ENCODE assay signal across 28 cellular contexts in the genomic region with DNA sequence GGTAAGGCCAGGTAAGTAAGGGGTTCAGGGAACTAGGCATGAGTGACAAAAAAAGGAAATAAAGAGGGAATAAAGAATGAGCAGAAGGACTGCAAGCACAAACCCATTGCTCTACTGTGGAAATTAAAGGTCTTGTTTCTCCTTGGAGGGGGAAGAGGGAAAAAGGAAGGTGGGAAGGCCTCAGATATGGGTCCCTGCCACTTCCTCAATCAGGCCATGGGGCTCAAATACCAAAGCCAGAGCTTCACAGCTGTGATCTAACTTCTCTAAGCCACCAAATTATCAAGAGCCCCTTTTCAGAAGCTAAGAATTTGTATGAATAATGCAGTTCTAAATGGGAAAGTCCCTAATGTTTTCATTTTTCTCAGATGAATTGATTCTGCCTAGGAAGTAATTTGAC.
"Had no signal": no experiment of that assay in that cellular context is flagged by ENCODE, and none has a peak within 500 bp of the region (broad histone marks: within the 10 kb centered on the region; RNA-seq: fewer than 3 reads in every experiment).

No MANE protein-coding gene starts in this region.

- H3K27ac ChIP-seq: body of pancreas, cardiac muscle cell, colonic mucosa, gastroesophageal sphincter, hepatocyte, neutrophil, ovary, prostate gland, sigmoid colon, thoracic aorta, uterus had no signal

- H3K4me2 ChIP-seq: hepatocyte had no signal

- H3K9me3 ChIP-seq: body of pancreas, colonic mucosa, gastroesophageal sphincter, neutrophil, ovary, prostate gland, sigmoid colon, thoracic aorta, uterus had no signal

- H3K4me1 ChIP-seq: colonic mucosa, prostate gland, uterus had no signal

- ATAC-seq: activated CD4-positive, alpha-beta T cell treated with anti-CD3 and anti-CD28 coated beads for 36 hours; body of pancreas; effector memory CD8-positive, alpha-beta T cell; gastroesophageal sphincter; left colon; stimulated activated effector memory CD8-positive, alpha-beta T cell treated with anti-CD3 and anti-CD28 coated beads, Interleukin-12 subunit alpha, Interleukin-12 subunit beta, amount 100 ng/mL, for 72 hours; T-cell; WTC11 had no signal

- H3K27me3 ChIP-seq: body of pancreas, cardiac muscle cell, colonic mucosa, gastroesophageal sphincter, hepatocyte, neutrophil, ovary, sigmoid colon, uterus had no signal

- H3K4me3 ChIP-seq: body of pancreas, cardiac muscle cell, colonic mucosa, gastroesophageal sphincter, hepatocyte, ovary, prostate gland, sigmoid colon, thoracic aorta, uterus had no signal

- DNase-seq: activated CD4-positive, alpha-beta T cell treated with anti-CD3 and anti-CD28 coated beads for 36 hours; activated CD4-positive, alpha-beta T cell treated with anti-CD3 and anti-CD28 coated beads, Interleukin-2, amount 50 U/mL, for 4 hours; activated effector memory CD4-positive, alpha-beta T cell treated with anti-CD3 and anti-CD28 coated beads, Interleukin-2, amount 50 U/mL, for 16 hours; activated naive CD4-positive, alpha-beta T cell treated with anti-CD3 and anti-CD28 coated beads, Interleukin-2, amount 10 ng/mL, durations not matched to agents 7 days and 5 days; activated T-cell treated with anti-CD3 and anti-CD28 coated beads, Interleukin-2, amount 50 U/mL, for 1 hour; body of pancreas; cerebellar nuclear complex; colonic mucosa; effector memory CD8-positive, alpha-beta T cell; left colon; mammary epithelial cell; naive B cell; nephron progenitor cell; ovary; sigmoid colon; small intestine; stimulated activated CD4-positive, alpha-beta T cell treated with anti-CD3 and anti-CD28 coated beads, Interleukin-4, amount 100 ng/mL, for 24 hours; uterus had no signal

- H2AFZ ChIP-seq: hepatocyte had no signal

- FAIRE-seq: keratinocyte had no signal

- H3K79me2 ChIP-seq: hepatocyte had no signal

- H3K36me3 ChIP-seq: cardiac muscle cell, colonic mucosa, gastroesophageal sphincter, neutrophil, ovary, prostate gland, sigmoid colon, thoracic aorta, uterus had no signal
